In genomic region chr9:136943291-136944093, GRCh38 we compare ENCODE assay signal across 8 cellular contexts. TPM values are rescaled to one million over a fixed set of nuclear protein-coding genes. Genes with fewer than 3 reads are reported as not detected.
A peak's percentile ranks its signal among the peaks of the same experiment; 100 is the strongest.
DNase-seq lines count a peak whose midpoint lies in the region; ATAC-seq and TF ChIP-seq lines count a peak whose summit lies in the region.

No MANE protein-coding gene starts in this region.

- H3K27me3 ChIP-seq in GM06990 (replicated peaks; ENCODE audit: control insufficient read depth, insufficient read depth, low read length) (no peaks in the 10 kb centered on the region), iPS DF 6.9 (ENCODE audit: control insufficient read depth, insufficient read depth, low read length) (no peaks in the 10 kb centered on the region)

- DNase-seq in GM06990 (ENCODE audit: extremely low read depth, insufficient read length) (peak; percentile 64), KBM-7 (peak; percentile 38), iPS DF 6.9 (ENCODE audit: low read depth, low spot score) (no peak), hippocampal formation (lab: John Stamatoyannopoulos, UW) (no peak), nucleus accumbens (lab: John Stamatoyannopoulos, UW) (no peak)
- peak in 1 of 2 donors; percentile 54 for DNase-seq in activated naive CD4-positive, alpha-beta T cell treated with anti-CD3 and anti-CD28 coated beads, Interleukin-2, amount 50 U/mL, for 72 hours (ENCODE audit: low spot score in 2 of 2)

- no peaks in the 10 kb centered on the region for H3K9me3 ChIP-seq in iPS DF 6.9 (ENCODE audit: control insufficient read depth, insufficient read depth, low read length)

- no peak for TF ChIP-seq CTCF in GM06990 (IDR thresholded peaks at IDR 0.05; ENCODE audit: insufficient read depth, low read length, poor library complexity, severe bottlenecking)

- H3K4me1 ChIP-seq in iPS DF 6.9 (ENCODE audit: control insufficient read depth, insufficient read depth, low read length) = peaks cover 5% of the 10 kb centered on the region; the same call in 1 of the 2 replicates

- H3K36me3 ChIP-seq in GM06990 (ENCODE audit: control insufficient read depth, insufficient read depth, low read length) (peaks cover 33% of the 10 kb centered on the region), iPS DF 6.9 (ENCODE audit: control insufficient read depth, insufficient read depth, low read length) (peaks cover 26% of the 10 kb centered on the region)

- no peak overlapping the region for H3K27ac ChIP-seq in iPS DF 6.9 (ENCODE audit: low read length)
- H3K27ac ChIP-seq in skin epidermis = peak overlapping the region; percentile 74 to 98 (median 93)

- ATAC-seq in GM21528 (IDR thresholded peaks at IDR 0.05; ENCODE audit: low FRiP score, unreplicated experiment) = peak; percentile 2
- ATAC-seq in activated naive CD4-positive, alpha-beta T cell treated with anti-CD3 and anti-CD28 coated beads, Interleukin-2, amount 50 U/mL, for 72 hours = peak; percentile 36 to 43

- in situ Hi-C loops in KBM-7 (cut with MboI; ENCODE audit: low pct_unique_long_range_greater_than_20kb, low sequenced_read_pairs) = no loop called here

- WGBS in iPS DF 6.9 (ENCODE audit: insufficient coverage, insufficient read length) = no CpG with 5 or more reads among the region's 51 CpGs

- H3K9me3 Mint-ChIP-seq in activated naive CD4-positive, alpha-beta T cell treated with anti-CD3 and anti-CD28 coated beads, Interleukin-2, amount 50 U/mL, for 72 hours = no peaks in the 10 kb centered on the region

- H3K4me3 ChIP-seq in GM06990 (replicated peaks; ENCODE audit: low read depth, low read length) (peak overlapping the region; percentile 94), iPS DF 6.9 (ENCODE audit: low read length) (peak overlapping the region; percentile 80; the same call in 1 of the 2 replicates), skin epidermis (peak overlapping the region; percentile 70 to 99 (median 88))

- peaks cover 11 to 12% of the 10 kb centered on the region in 2 donors for H3K36me3 Mint-ChIP-seq in activated naive CD4-positive, alpha-beta T cell treated with anti-CD3 and anti-CD28 coated beads, Interleukin-2, amount 50 U/mL, for 72 hours

- peak overlapping the region; percentile 59 to 87 for H3K27ac Mint-ChIP-seq in activated naive CD4-positive, alpha-beta T cell treated with anti-CD3 and anti-CD28 coated beads, Interleukin-2, amount 50 U/mL, for 72 hours

RNA-seq across cellular contexts. Expression of gene FBXW5, which starts 1.0 kb away (rescaled TPM):
- 100 to 1,000 TPM in 1 of 2 donors, 10 to 100 TPM in 1; 66.9 to 107 TPM for total RNA-seq in activated naive CD4-positive, alpha-beta T cell treated with anti-CD3 and anti-CD28 coated beads, Interleukin-2, amount 50 U/mL, for 72 hours

RNA-seq across cellular contexts. Expression of gene C8G, which starts 1.6 kb away (rescaled TPM):
- total RNA-seq in activated naive CD4-positive, alpha-beta T cell treated with anti-CD3 and anti-CD28 coated beads, Interleukin-2, amount 50 U/mL, for 72 hours = 1 to 10 TPM; 1.5 to 2.5 TPM

RNA-seq across cellular contexts. Expression of gene LCN12, which starts 8.6 kb away (rescaled TPM):
- 1 to 10 TPM in 1 of 2 donors, under 1 TPM in 1; 0.64 to 2.0 TPM for total RNA-seq in activated naive CD4-positive, alpha-beta T cell treated with anti-CD3 and anti-CD28 coated beads, Interleukin-2, amount 50 U/mL, for 72 hours

RNA-seq across cellular contexts. Expression of gene PTGDS, which starts 33.8 kb away (rescaled TPM):
- not detected for total RNA-seq in activated naive CD4-positive, alpha-beta T cell treated with anti-CD3 and anti-CD28 coated beads, Interleukin-2, amount 50 U/mL, for 72 hours

RNA-seq across cellular contexts. Expression of gene LCNL1, which starts 39.3 kb away (rescaled TPM):
- total RNA-seq in activated naive CD4-positive, alpha-beta T cell treated with anti-CD3 and anti-CD28 coated beads, Interleukin-2, amount 50 U/mL, for 72 hours = not detected

Comparison
In these comparisons a context has a peak if more than half of its experiments do, and no peak if none do; other contexts are left out.
1. DNase-seq: peak in GM06990 (single experiment) and KBM-7 (single experiment); none in iPS DF 6.9 (single experiment), hippocampal formation (0 of 2) and nucleus accumbens (0 of 56).
2. Peak in every context shown above with its lines, with median percentiles within 50 percentile points of each other: H3K4me3 ChIP-seq.